Comparison of ENCODE assay signal across 1 cellular context in genomic region chr11:134291196-134291595, GRCh38.
TF ChIP-seq lines count a peak whose summit lies in the region.

No MANE protein-coding gene starts in this region.

TF ChIP-seq in WTC11, 78 proteins besides CTCF, POLR2A, EP300 and RAD21 (continued from another document):
- TF ChIP-seq E2F5 (CRISPR knock-in tag; IDR thresholded peaks at IDR 0.05), result no peak
- TF ChIP-seq ELF4 (CRISPR knock-in tag; IDR thresholded peaks at IDR 0.05; ENCODE audit: low read depth), result no peak
- no peak for TF ChIP-seq IRF1 (CRISPR knock-in tag; IDR thresholded peaks at IDR 0.05)
- no peak for TF ChIP-seq ZNF219 (CRISPR knock-in tag; IDR thresholded peaks at IDR 0.05; ENCODE audit: borderline replicate concordance)
- no peak for TF ChIP-seq SOX15 (CRISPR knock-in tag; IDR thresholded peaks at IDR 0.05)
- no peak for TF ChIP-seq E2F4 (CRISPR knock-in tag; IDR thresholded peaks at IDR 0.05; ENCODE audit: borderline replicate concordance, low read depth)
- no peak for TF ChIP-seq CREM (CRISPR knock-in tag; IDR thresholded peaks at IDR 0.05)
